Comparison of ENCODE assay signal across 15 cellular contexts in the genomic region with DNA sequence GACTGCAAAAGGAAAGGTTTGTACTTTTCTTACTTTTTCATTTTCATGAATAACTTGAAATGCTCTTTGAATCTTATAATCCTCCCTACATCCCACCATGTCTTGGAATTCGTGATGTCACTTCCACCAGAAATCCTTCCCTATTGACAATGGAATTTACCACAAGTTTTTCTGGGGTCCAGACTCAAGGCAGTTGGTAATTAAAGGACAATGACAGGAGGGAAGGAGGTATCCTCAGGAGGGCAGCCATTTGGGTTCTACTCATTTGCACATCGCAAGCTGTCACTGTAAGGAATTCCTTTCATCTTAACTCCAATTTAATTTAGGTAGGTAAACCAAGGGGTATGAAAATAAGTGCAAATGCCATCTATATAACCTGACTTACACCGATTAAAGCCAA. TPM values are rescaled to one million over a fixed set of nuclear protein-coding genes. Genes with fewer than 3 reads are reported as not detected.
DNase-seq lines count a peak whose midpoint lies in the region; ATAC-seq and TF ChIP-seq lines count a peak whose summit lies in the region.
"Had no signal": no experiment of that assay in that cellular context is flagged by ENCODE, and none has a peak within 500 bp of the region (broad histone marks: within the 10 kb centered on the region; RNA-seq: fewer than 3 reads in every experiment).

No MANE protein-coding gene starts in this region.

- peaks cover 59% of the 10 kb centered on the region for H3K4me1 ChIP-seq in HUES6 (ENCODE audit: control insufficient read depth, insufficient read depth, low read length)
- H3K4me1 ChIP-seq in subcutaneous abdominal adipose tissue (ENCODE audit: control insufficient read depth in 5 of 5, insufficient read depth in 5 of 5, low read length in 5 of 5) = peaks cover 0 to 41% (median 23%) of the 10 kb centered on the region in 5 donors
- H3K4me1 ChIP-seq: BLaER1 had no signal

- DNase-seq in brain microvascular endothelial cell (no peak), iPS-NIHi7 (ENCODE audit: extremely low spot score) (peak; percentile 23), substantia nigra (lab: John Stamatoyannopoulos, UW) (no peak), HuH-7 (ENCODE audit: low spot score) (no peak)
- DNase-seq: activated CD4-positive, alpha-beta T cell treated with anti-CD3 and anti-CD28 coated beads, Interleukin-2, amount 10 ng/mL, durations not matched to agents 24 days and 14 days; central memory CD4-positive, alpha-beta T cell; glutamatergic neuron; NCI-H146; NCI-H226; NK-92 treated with Interleukin-12 subunit alpha and Interleukin-12 subunit beta, amount 100 ng/mL, for 24 hours had no signal

- H3K9me3 Mint-ChIP-seq in activated T-helper 17 cell treated with anti-CD3 and anti-CD28 coated beads, Interleukin-2, amount 50 U/mL, for 72 hours = no peaks in the 10 kb centered on the region
- H3K9me3 Mint-ChIP-seq: activated CD4-positive, alpha-beta T cell treated with anti-CD3 and anti-CD28 coated beads, Interleukin-2, amount 10 ng/mL, durations not matched to agents 24 days and 14 days had no signal

- H3K27me3 Mint-ChIP-seq in activated T-helper 17 cell treated with anti-CD3 and anti-CD28 coated beads, Interleukin-2, amount 50 U/mL, for 72 hours = no peaks in the 10 kb centered on the region
- H3K27me3 Mint-ChIP-seq: activated CD4-positive, alpha-beta T cell treated with anti-CD3 and anti-CD28 coated beads, Interleukin-2, amount 10 ng/mL, durations not matched to agents 24 days and 14 days; activated naive CD8-positive, alpha-beta T cell had no signal

- no peaks in the 10 kb centered on the region for H3K36me3 Mint-ChIP-seq in activated T-helper 17 cell treated with anti-CD3 and anti-CD28 coated beads, Interleukin-2, amount 50 U/mL, for 72 hours (ENCODE audit: low read depth)
- H3K36me3 Mint-ChIP-seq: activated naive CD8-positive, alpha-beta T cell had no signal

- no peak for TF ChIP-seq CTCF in brain microvascular endothelial cell (IDR thresholded peaks at IDR 0.05; ENCODE audit: low read depth, low read length, missing control alignments)

- no peak overlapping the region for H3K27ac Mint-ChIP-seq in activated T-helper 17 cell treated with anti-CD3 and anti-CD28 coated beads, Interleukin-2, amount 50 U/mL, for 72 hours
- H3K27ac Mint-ChIP-seq: activated CD4-positive, alpha-beta T cell treated with anti-CD3 and anti-CD28 coated beads, Interleukin-2, amount 10 ng/mL, durations not matched to agents 24 days and 14 days; activated naive CD8-positive, alpha-beta T cell had no signal

- no peak for ATAC-seq in activated T-helper 17 cell treated with anti-CD3 and anti-CD28 coated beads, Interleukin-2, amount 50 U/mL, for 72 hours (replicated peaks)

- in situ Hi-C loops in brain microvascular endothelial cell (cut with HindIII; ENCODE audit: low pct_ligation_motif_present, low sequenced_read_pairs) = no loop called here

- H3K27me3 ChIP-seq in HUES6 (ENCODE audit: control insufficient read depth, insufficient read depth, low read length) (no peaks in the 10 kb centered on the region), brain microvascular endothelial cell (replicated peaks) (no peaks in the 10 kb centered on the region), subcutaneous abdominal adipose tissue (ENCODE audit: control insufficient read depth in 5 of 5, insufficient read depth in 4 of 5, low read length in 5 of 5) (no peaks in the 10 kb centered on the region)
- H3K27me3 ChIP-seq: BLaER1 had no signal

- H3K9ac ChIP-seq in HUES6 (ENCODE audit: low read length) (no peak overlapping the region), subcutaneous abdominal adipose tissue (ENCODE audit: low read length in 5 of 5) (peak overlapping the region in 1 of 5 donors; percentile 9)
- H3K9ac ChIP-seq: BLaER1 had no signal

- H3K9me3 ChIP-seq in HUES6 (ENCODE audit: control insufficient read depth, insufficient read depth, low read depth, low read length) = no peaks in the 10 kb centered on the region
- no peaks in the 10 kb centered on the region for H3K9me3 ChIP-seq in subcutaneous abdominal adipose tissue (ENCODE audit: control insufficient read depth in 5 of 5, low read length in 5 of 5)
- H3K9me3 ChIP-seq: BLaER1 had no signal

- peak overlapping the region; percentile 76; the same call in 1 of the 2 replicates for H3K27ac ChIP-seq in HUES6 (ENCODE audit: low read depth, low read length)
- H3K27ac ChIP-seq in brain microvascular endothelial cell = peak overlapping the region; percentile 85
- peak overlapping the region; percentile 71 for H3K27ac ChIP-seq in subcutaneous abdominal adipose tissue (ENCODE audit: low read depth, low read length)
- no peak overlapping the region for H3K27ac ChIP-seq in substantia nigra (ENCODE audit: low read depth, low read length, poor library complexity, severe bottlenecking)
- H3K27ac ChIP-seq: BLaER1 had no signal

- H3K4me3 ChIP-seq in HUES6 (ENCODE audit: low read depth, low read length) (peak overlapping the region; percentile 31; the same call in 1 of the 2 replicates), brain microvascular endothelial cell (ENCODE audit: low read depth, low read length) (no peak overlapping the region), subcutaneous abdominal adipose tissue (ENCODE audit: low read depth in 1 of 5, low read length in 5 of 5) (peak overlapping the region in 4 of 5 donors; percentile 49 to 60 (median 58))
- H3K4me3 ChIP-seq: BLaER1 had no signal

- H3K36me3 ChIP-seq in HUES6 (ENCODE audit: control insufficient read depth, insufficient read depth, low read length) (no peaks in the 10 kb centered on the region), brain microvascular endothelial cell (replicated peaks) (peaks cover 43% of the 10 kb centered on the region), subcutaneous abdominal adipose tissue (ENCODE audit: control insufficient read depth in 5 of 5, insufficient read depth in 5 of 5, low read length in 5 of 5) (no peaks in the 10 kb centered on the region)
- H3K36me3 ChIP-seq: BLaER1 had no signal

- H3K4me1 Mint-ChIP-seq in activated T-helper 17 cell treated with anti-CD3 and anti-CD28 coated beads, Interleukin-2, amount 50 U/mL, for 72 hours = no peaks in the 10 kb centered on the region
- H3K4me1 Mint-ChIP-seq: activated CD4-positive, alpha-beta T cell treated with anti-CD3 and anti-CD28 coated beads, Interleukin-2, amount 10 ng/mL, durations not matched to agents 24 days and 14 days had no signal

- H3K4me3 Mint-ChIP-seq in activated T-helper 17 cell treated with anti-CD3 and anti-CD28 coated beads, Interleukin-2, amount 50 U/mL, for 72 hours = no peak overlapping the region
- H3K4me3 Mint-ChIP-seq: activated CD4-positive, alpha-beta T cell treated with anti-CD3 and anti-CD28 coated beads, Interleukin-2, amount 10 ng/mL, durations not matched to agents 24 days and 14 days; activated naive CD8-positive, alpha-beta T cell had no signal

RNA-seq across cellular contexts. Expression of a gene that starts 21.9 kb away (rescaled TPM):
- not detected for total RNA-seq in activated T-helper 17 cell treated with anti-CD3 and anti-CD28 coated beads, Interleukin-2, amount 50 U/mL, for 72 hours
- total RNA-seq: activated CD4-positive, alpha-beta T cell treated with anti-CD3 and anti-CD28 coated beads, Interleukin-2, amount 10 ng/mL, durations not matched to agents 24 days and 14 days had no signal
